In genomic region chr9:137611623-137612609, GRCh38 we compare ENCODE assay signal across 9 cellular contexts. TPM values are rescaled to one million over a fixed set of nuclear protein-coding genes. Genes with fewer than 3 reads are reported as not detected.
DNase-seq lines count a peak whose midpoint lies in the region; ATAC-seq and TF ChIP-seq lines count a peak whose summit lies in the region.
"Had no signal": no experiment of that assay in that cellular context is flagged by ENCODE, and none has a peak within 500 bp of the region (broad histone marks: within the 10 kb centered on the region; RNA-seq: fewer than 3 reads in every experiment).

No MANE protein-coding gene starts in this region.

- DNase-seq in Caki2 (ENCODE audit: low read depth) (peak; percentile 93), M059J (ENCODE audit: low read depth) (peak; percentile 94), left cardiac atrium (peak; percentile 70), smooth muscle cell (lab: John Stamatoyannopoulos, UW; ENCODE audit: unreplicated experiment) (no peak), GOT3 (lab: John Stamatoyannopoulos, UW) (no peak), substantia nigra (lab: John Stamatoyannopoulos, UW) (no peak)

- H3K9ac ChIP-seq in smooth muscle cell (ENCODE audit: low read depth): peak overlapping the region; percentile 80

- H3F3A ChIP-seq in smooth muscle cell (ENCODE audit: low read depth): no peaks in the 10 kb centered on the region

- no peaks in the 10 kb centered on the region for H3K9me3 ChIP-seq in smooth muscle cell (replicated peaks; ENCODE audit: low read depth)

- in situ Hi-C loops in Caki2 (cut with HindIII; ENCODE audit: low pct_unique_long_range_greater_than_20kb, low sequenced_read_pairs): no loop called here

- H3K36me3 Mint-ChIP-seq in activated T-helper 17 cell treated with anti-CD3 and anti-CD28 coated beads, Interleukin-2, amount 50 U/mL, for 72 hours (ENCODE audit: low read depth): peaks cover 17% of the 10 kb centered on the region
- H3K36me3 Mint-ChIP-seq: natural killer cell treated with Interleukin-12 subunit alpha and Interleukin-12 subunit beta and Interleukin-15 and Interleukin-18, amount 100 ng/mL, for 72 hours had no signal

- H3K4me3 ChIP-seq in smooth muscle cell: no peak overlapping the region

- H3K79me2 ChIP-seq in smooth muscle cell (ENCODE audit: low read depth): peaks cover 17% of the 10 kb centered on the region

- H3K27me3 ChIP-seq in smooth muscle cell (ENCODE audit: low read depth): no peaks in the 10 kb centered on the region

- peak overlapping the region; percentile 84 for H3K27ac Mint-ChIP-seq in activated T-helper 17 cell treated with anti-CD3 and anti-CD28 coated beads, Interleukin-2, amount 50 U/mL, for 72 hours

- H3K4me3 Mint-ChIP-seq in activated T-helper 17 cell treated with anti-CD3 and anti-CD28 coated beads, Interleukin-2, amount 50 U/mL, for 72 hours: peak overlapping the region; percentile 48
- H3K4me3 Mint-ChIP-seq: natural killer cell treated with Interleukin-12 subunit alpha and Interleukin-12 subunit beta and Interleukin-15 and Interleukin-18, amount 100 ng/mL, for 72 hours had no signal

- ATAC-seq in activated T-helper 17 cell treated with anti-CD3 and anti-CD28 coated beads, Interleukin-2, amount 50 U/mL, for 72 hours (replicated peaks): peak; percentile 89
- peak; percentile 7 to 73 for ATAC-seq in left cardiac atrium
- ATAC-seq in GM21360 (IDR thresholded peaks at IDR 0.05; ENCODE audit: unreplicated experiment): no peak

- peaks cover 7% of the 10 kb centered on the region for H4K20me1 ChIP-seq in smooth muscle cell (ENCODE audit: low read depth)

- no peaks in the 10 kb centered on the region for H3K9me3 Mint-ChIP-seq in activated T-helper 17 cell treated with anti-CD3 and anti-CD28 coated beads, Interleukin-2, amount 50 U/mL, for 72 hours
- H3K9me3 Mint-ChIP-seq: natural killer cell treated with Interleukin-12 subunit alpha and Interleukin-12 subunit beta and Interleukin-15 and Interleukin-18, amount 100 ng/mL, for 72 hours had no signal

- intact Hi-C loops in left cardiac atrium (cut with DNase I): no loop called here

- peak overlapping the region; percentile 33 for H3K4me2 ChIP-seq in smooth muscle cell

- H3K27me3 Mint-ChIP-seq in activated T-helper 17 cell treated with anti-CD3 and anti-CD28 coated beads, Interleukin-2, amount 50 U/mL, for 72 hours: no peaks in the 10 kb centered on the region
- H3K27me3 Mint-ChIP-seq: natural killer cell treated with Interleukin-12 subunit alpha and Interleukin-12 subunit beta and Interleukin-15 and Interleukin-18, amount 100 ng/mL, for 72 hours had no signal

- H3K4me1 Mint-ChIP-seq in activated T-helper 17 cell treated with anti-CD3 and anti-CD28 coated beads, Interleukin-2, amount 50 U/mL, for 72 hours: peaks cover 9% of the 10 kb centered on the region

- no peaks in the 10 kb centered on the region for H3K36me3 ChIP-seq in smooth muscle cell (ENCODE audit: low read depth)

- 55% methylated on average over 21 of the region's 21 CpGs for WGBS in smooth muscle cell (ENCODE audit: low lambda C conversion rate)

- TF ChIP-seq CTCF in smooth muscle cell (IDR thresholded peaks at IDR 0.05; ENCODE audit: borderline replicate concordance, insufficient read depth, poor library complexity, severe bottlenecking): no peak

- no peak overlapping the region for H2AFZ ChIP-seq in smooth muscle cell (ENCODE audit: low read depth)

- peaks cover 2% of the 10 kb centered on the region for H3K4me1 ChIP-seq in smooth muscle cell (ENCODE audit: low read depth)

- H3K27ac ChIP-seq in smooth muscle cell (ENCODE audit: low read depth): peak overlapping the region; percentile 96
- H3K27ac ChIP-seq in substantia nigra (ENCODE audit: low read depth, low read length, poor library complexity, severe bottlenecking): no peak overlapping the region

RNA-seq across cellular contexts. Expression of gene ARRDC1, which starts 6.4 kb away (rescaled TPM):
- total RNA-seq in Caki2 (2014; rRNA removed; shearing (Covaris generic); ENCODE audit: low replicate concordance): 54.7 and 81.3 TPM in 2 replicates
- total RNA-seq in M059J (2014; rRNA removed; shearing (Covaris generic)): 29.1 and 31.7 TPM in 2 replicates
- 10 to 100 TPM; 39.0 to 43.0 TPM for total RNA-seq in activated T-helper 17 cell treated with anti-CD3 and anti-CD28 coated beads, Interleukin-2, amount 50 U/mL, for 72 hours
- total RNA-seq in left cardiac atrium (10 to 100 TPM; 17.3 to 20.0 TPM), smooth muscle cell (10.0 and 18.7 TPM in 2 replicates)
- 16.7 and 36.3 TPM in 2 replicates for polyA plus RNA-seq in smooth muscle cell

RNA-seq across cellular contexts. Expression of gene EHMT1, which starts 6.9 kb away (rescaled TPM):
- 46.0 and 118 TPM in 2 replicates for total RNA-seq in Caki2 (2014; rRNA removed; shearing (Covaris generic); ENCODE audit: low replicate concordance)
- 24.3 and 38.4 TPM in 2 replicates for total RNA-seq in M059J (2014; rRNA removed; shearing (Covaris generic))
- total RNA-seq in activated T-helper 17 cell treated with anti-CD3 and anti-CD28 coated beads, Interleukin-2, amount 50 U/mL, for 72 hours: 10 to 100 TPM; 77.2 to 77.8 TPM
- total RNA-seq in left cardiac atrium (10 to 100 TPM; 31.9 to 38.1 TPM), smooth muscle cell (23.1 and 25.6 TPM in 2 replicates)
- polyA plus RNA-seq in smooth muscle cell: 34.1 and 56.6 TPM in 2 replicates

RNA-seq across cellular contexts. Expression of gene ZMYND19, which starts 21.6 kb away (rescaled TPM):
- 21.1 and 27.8 TPM in 2 replicates for total RNA-seq in Caki2 (2014; rRNA removed; shearing (Covaris generic); ENCODE audit: low replicate concordance)
- 20.6 and 33.0 TPM in 2 replicates for total RNA-seq in M059J (2014; rRNA removed; shearing (Covaris generic))
- 10 to 100 TPM; 27.2 to 43.6 TPM for total RNA-seq in activated T-helper 17 cell treated with anti-CD3 and anti-CD28 coated beads, Interleukin-2, amount 50 U/mL, for 72 hours
- 10 to 100 TPM in 1 of 2 donors, 1 to 10 TPM in 1; 9.4 to 12.2 TPM for total RNA-seq in left cardiac atrium
- total RNA-seq in smooth muscle cell: 13.5 and 16.6 TPM in 2 replicates
- 37.8 and 41.8 TPM in 2 replicates for polyA plus RNA-seq in smooth muscle cell

RNA-seq across cellular contexts. Expression of gene DPH7, which starts 33.2 kb away (rescaled TPM):
- 6.6 and 18.6 TPM in 2 replicates for total RNA-seq in Caki2 (2014; rRNA removed; shearing (Covaris generic); ENCODE audit: low replicate concordance)
- total RNA-seq in M059J (2014; rRNA removed; shearing (Covaris generic)): 20.8 and 25.5 TPM in 2 replicates
- 10 to 100 TPM; 26.7 to 35.5 TPM for total RNA-seq in activated T-helper 17 cell treated with anti-CD3 and anti-CD28 coated beads, Interleukin-2, amount 50 U/mL, for 72 hours
- total RNA-seq in left cardiac atrium (10 to 100 TPM; 18.4 to 21.4 TPM), smooth muscle cell (14.1 and 18.2 TPM in 2 replicates)
- polyA plus RNA-seq in smooth muscle cell: 21.8 and 29.0 TPM in 2 replicates

Comparison
In these comparisons a context has a peak if more than half of its experiments do, and no peak if none do; other contexts are left out.
1. DNase-seq: peak in Caki2 (single experiment), M059J (single experiment) and left cardiac atrium (single experiment); none in smooth muscle cell (single experiment), GOT3 (single experiment) and substantia nigra (0 of 49).